Comparison of ENCODE assay signal across 9 cellular contexts in the genomic region with DNA sequence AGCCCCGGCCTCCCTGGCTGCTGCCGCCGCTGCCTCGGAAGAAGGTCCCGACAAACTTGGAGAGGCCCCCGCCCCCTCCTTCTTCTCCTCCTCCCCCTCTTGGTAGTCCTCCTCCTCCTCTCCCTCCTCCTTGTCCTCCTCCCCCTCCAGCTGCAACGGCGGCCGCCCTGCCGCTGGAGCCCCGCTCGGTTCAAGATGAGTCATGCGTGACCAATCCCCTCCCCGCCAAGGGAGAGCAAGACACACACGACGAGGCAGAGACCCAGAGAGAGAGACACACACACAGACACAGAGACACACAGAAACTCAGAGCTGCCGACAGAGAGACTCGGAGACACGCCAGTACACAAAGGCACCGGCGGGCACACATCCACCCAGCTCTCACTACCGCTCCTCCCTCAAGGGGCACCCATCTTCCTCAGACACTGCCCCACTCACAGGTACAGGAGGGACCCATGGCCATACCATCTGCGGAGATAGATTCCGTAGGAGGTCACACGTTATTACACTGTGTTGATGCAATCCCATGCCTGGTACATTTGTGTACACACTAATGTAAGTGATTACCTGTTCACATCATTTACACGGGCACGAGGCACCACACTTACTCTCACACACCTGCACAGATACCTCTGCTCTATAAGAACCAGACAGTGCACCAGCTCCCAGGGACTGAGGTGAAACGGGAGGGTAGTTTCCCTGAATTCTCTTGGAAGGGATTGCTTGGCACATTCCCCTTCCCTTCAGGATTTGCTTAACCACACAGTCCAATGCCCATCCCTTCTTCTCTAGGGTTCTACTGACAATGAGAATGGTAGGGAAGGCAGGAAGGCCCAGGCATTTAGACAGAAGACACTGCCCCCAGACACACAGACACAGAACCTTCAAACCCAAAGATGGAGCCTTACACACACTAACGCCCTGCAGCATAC. TPM values are rescaled to one million over a fixed set of nuclear protein-coding genes. Genes with fewer than 3 reads are reported as not detected.
DNase-seq lines count a peak whose midpoint lies in the region; ATAC-seq, FAIRE-seq and TF ChIP-seq lines count a peak whose summit lies in the region.
"Had no signal": no experiment of that assay in that cellular context is flagged by ENCODE, and none has a peak within 500 bp of the region (broad histone marks: within the 10 kb centered on the region; RNA-seq: fewer than 3 reads in every experiment).

A gene (minus strand): TSS at position 52 of the 932 bp plus-strand sequence. CDS start 217 bp downstream, outside the sequence.

- 0 out of 2 replicates have a peak within 1 kb of the TSS, but pooled peaks have one; percentile 73 for H2BK12ac ChIP-seq in H1 (ENCODE audit: low read depth, low read length)

- ATAC-seq in GM19455 (IDR thresholded peaks at IDR 0.05; ENCODE audit: unreplicated experiment), result no peak

- TF ChIP-seq EP300 in H1 (IDR thresholded peaks at IDR 0.05; ENCODE audit: borderline replicate concordance in 1 of 2, low read depth in 2 of 2, low read length in 2 of 2), result no peak

- H3K27me3 ChIP-seq in H1 (replicated peaks in 1 of 4; ENCODE audit: control insufficient read depth in 3 of 4, extremely low read depth in 1 of 4, insufficient read depth in 3 of 4, low read length in 3 of 4), result peaks cover 60 to 82% (median 73%) of the 10 kb centered on the region in 4 experiments

- H3K36me3 Mint-ChIP-seq in CD14-positive monocyte (no peaks in the 10 kb centered on the region), nephron progenitor cell (ENCODE audit: low read depth) (no peaks in the 10 kb centered on the region)

- no peaks in the 10 kb centered on the region for H3K79me2 ChIP-seq in H1 (ENCODE audit: control insufficient read depth in 1 of 2, insufficient read depth in 2 of 2, low read length in 2 of 2)

- no peak for TF ChIP-seq RAD21 in H1 (IDR thresholded peaks at IDR 0.05 in 1 of 2, conservative IDR thresholded peaks at IDR 0.05 in 1 of 2; ENCODE audit: low read depth in 2 of 2, low read length in 2 of 2)

- no peak within 1 kb of the TSS for H3K56ac ChIP-seq in H1 (replicated peaks; ENCODE audit: insufficient read length, low read depth, low read length)

- H3K4me1 Mint-ChIP-seq in CD14-positive monocyte (peaks cover 12% of the 10 kb centered on the region), nephron progenitor cell (peaks cover 43% of the 10 kb centered on the region)

- H3K9ac ChIP-seq in H1 (replicated peaks in 1 of 4; ENCODE audit: extremely low read depth in 1 of 4, low read depth in 3 of 4, low read length in 3 of 4), result no peak within 1 kb of the TSS

- peak within 1 kb of the TSS; percentile 83 for H3K18ac ChIP-seq in H1 (ENCODE audit: extremely low read depth, low read length)

- H3K4me2 ChIP-seq in H1 (ENCODE audit: insufficient read depth in 1 of 2, low read depth in 2 of 2, low read length in 2 of 2), result peak within 1 kb of the TSS; percentile 57 to 77

- H2AFZ ChIP-seq in H1 (ENCODE audit: low read length), result peak within 1 kb of the TSS; percentile 6; the same call in 1 of the 2 replicates

- peaks cover 0 to 4% (median 0%) of the 10 kb centered on the region in 4 experiments; a peak in 1 of 8 replicates for H3K36me3 ChIP-seq in H1 (ENCODE audit: control insufficient read depth in 2 of 4, insufficient read depth in 4 of 4, low read length in 3 of 4)

- H3K4me1 ChIP-seq in H1 (replicated peaks in 1 of 4; ENCODE audit: control insufficient read depth in 3 of 4, insufficient read depth in 4 of 4, low read length in 3 of 4), result peaks cover 0 to 28% (median 16%) of the 10 kb centered on the region in 4 experiments; a peak in 6 of 7 replicates

- POLR2A ChIA-PET in H1 (lab: Charles Lee; ENCODE audit: partially characterized antibody), result interaction anchor here (1.2 to 1.9 kb wide), 2 partner anchors 15 to 48 kb away, joined by 3 to 5 read pairs; no protein-coding TSS in a partner anchor

- intact Hi-C loops in CD14-positive monocyte (cut with micrococcal nuclease), result no loop called here

- H4K8ac ChIP-seq in H1 (ENCODE audit: extremely low read depth, insufficient read depth, low read length), result no peak within 1 kb of the TSS; the same call in 1 of the 2 replicates

- H3K27ac Mint-ChIP-seq in CD14-positive monocyte (no peak within 1 kb of the TSS), nephron progenitor cell (no peak within 1 kb of the TSS)

- H3K79me1 ChIP-seq in H1 (ENCODE audit: low read depth, low read length), result no peaks in the 10 kb centered on the region

- no peak within 1 kb of the TSS for H3K27ac ChIP-seq in H1 (ENCODE audit: low read depth, low read length)

- H3K23ac ChIP-seq in H1 (ENCODE audit: insufficient read length), result no peak within 1 kb of the TSS

- CTCF ChIA-PET in H1 (lab: Charles Lee; ENCODE audit: partially characterized antibody), result interaction anchor here (0.6 to 2.1 kb wide), 6 partner anchors 103 to 132 kb away, joined by 3 to 12 read pairs (median 4); no protein-coding TSS in a partner anchor

- H2BK120ac ChIP-seq in H1 (replicated peaks; ENCODE audit: low read depth, low read length), result no peak within 1 kb of the TSS

- 22% methylated on average over 17 of the region's 29 CpGs; no CpG with 5 or more reads in 1 of the 2 experiments for WGBS in H1 (ENCODE audit: extremely low coverage in 1 of 2, insufficient coverage in 1 of 2, insufficient read length in 1 of 2, insufficient replicate concordance in 2 of 2, low coverage in 1 of 2, low lambda C conversion rate in 2 of 2, missing lambda C conversion rate in 1 of 2), 2 experiments

- H3K4me3 Mint-ChIP-seq in CD14-positive monocyte (peak within 1 kb of the TSS; percentile 61 to 84), nephron progenitor cell (peak within 1 kb of the TSS; percentile 72)

- FAIRE-seq in H1 (lab: Jason Lieb, UNC), result no peak
- FAIRE-seq: colon had no signal

- H2BK20ac ChIP-seq in H1 (ENCODE audit: low read length), result no peak within 1 kb of the TSS

- H3K27me3 Mint-ChIP-seq in CD14-positive monocyte (ENCODE audit: low read depth in 3 of 3) (peaks cover 23 to 39% (median 39%) of the 10 kb centered on the region in 3 donors), nephron progenitor cell (ENCODE audit: low read depth, poor library complexity) (no peaks in the 10 kb centered on the region)

- H3K4ac ChIP-seq in H1 (replicated peaks; ENCODE audit: insufficient read length, low read depth, low read length), result no peak within 1 kb of the TSS

- H3K23me2 ChIP-seq in H1 (ENCODE audit: low read depth, low read length), result peaks cover 4% of the 10 kb centered on the region; the same call in 1 of the 2 replicates

- H2BK15ac ChIP-seq in H1 (ENCODE audit: low read length), result peak within 1 kb of the TSS; percentile 61; the same call in 1 of the 2 replicates

- no peak within 1 kb of the TSS; the same call in 1 of the 2 replicates for H2BK5ac ChIP-seq in H1 (ENCODE audit: low read depth, low read length)

- DNase-seq in CD14-positive monocyte (ENCODE audit: low spot score) (no peak), NB4 (ENCODE audit: low read depth) (peak; percentile 79), H1 (ENCODE audit: low read depth in 1 of 2, low spot score in 2 of 2) (no peak), nephron progenitor cell (peak; percentile 59), cerebellum (ENCODE audit: low spot score) (no peak), NCI-H1694 (lab: John Stamatoyannopoulos, UW) (no peak)
- no peak for DNase-seq in central memory CD4-positive, alpha-beta T cell

- no peak for TF ChIP-seq CTCF in CD14-positive monocyte (IDR thresholded peaks at IDR 0.05)
- TF ChIP-seq CTCF in NB4 (IDR thresholded peaks at IDR 0.05; ENCODE audit: low read depth, low read length), result no peak
- no peak for TF ChIP-seq CTCF in H1 (IDR thresholded peaks at IDR 0.05; ENCODE audit: control extremely low read depth in 1 of 3, insufficient read depth in 1 of 3, low read depth in 1 of 3, low read length in 3 of 3)
- TF ChIP-seq CTCF in nephron progenitor cell (IDR thresholded peaks at IDR 0.05), result no peak

- H4K5ac ChIP-seq in H1 (ENCODE audit: insufficient read length, low read depth, low read length), result no peak within 1 kb of the TSS

- no peaks in the 10 kb centered on the region for H3K9me3 ChIP-seq in H1 (ENCODE audit: insufficient read depth in 2 of 2, low read depth in 1 of 2, low read length in 1 of 2)

- H2AK5ac ChIP-seq in H1 (ENCODE audit: low read depth, low read length), result 0 out of 2 replicates have a peak within 1 kb of the TSS, but pooled peaks have one; percentile 11

- TF ChIP-seq POLR2A in NB4 (IDR thresholded peaks at IDR 0.05; ENCODE audit: extremely low read depth, insufficient read length) (peak; percentile 9), H1 (IDR thresholded peaks at IDR 0.05; ENCODE audit: control extremely low read depth in 1 of 2, low read depth in 2 of 2, low read length in 2 of 2) (no peak)

- H4K91ac ChIP-seq in H1 (replicated peaks; ENCODE audit: insufficient read length, low read length), result no peak within 1 kb of the TSS

- H4K20me1 ChIP-seq in H1 (replicated peaks in 1 of 2; ENCODE audit: control insufficient read depth in 1 of 2, insufficient read depth in 2 of 2, low read length in 2 of 2), result peaks cover 11 to 28% of the 10 kb centered on the region in 2 experiments

- no peak within 1 kb of the TSS for H3K14ac ChIP-seq in H1 (ENCODE audit: insufficient read length)

- peak within 1 kb of the TSS; percentile 46 for H3K4me3 ChIP-seq in NB4 (ENCODE audit: low read depth, low read length)
- peak within 1 kb of the TSS; percentile 29 to 63 (median 41) for H3K4me3 ChIP-seq in H1 (ENCODE audit: extremely low read depth in 1 of 4, insufficient read depth in 2 of 4, low read depth in 3 of 4, low read length in 4 of 4)

- peaks cover 0 to 16% (median 5%) of the 10 kb centered on the region in 7 donors for H3K9me3 Mint-ChIP-seq in CD14-positive monocyte
- H3K9me3 Mint-ChIP-seq in nephron progenitor cell, result no peaks in the 10 kb centered on the region

TF ChIP-seq in H1, 55 proteins besides CTCF, POLR2A, EP300 and RAD21 (continues in another document):
- TF ChIP-seq CHD1 (IDR thresholded peaks at IDR 0.05; ENCODE audit: low read depth, low read length) (no peak), ZNF274 (IDR thresholded peaks at IDR 0.05; ENCODE audit: borderline replicate concordance, extremely low read depth, low read length) (no peak)
- TF ChIP-seq, protein P1, sequence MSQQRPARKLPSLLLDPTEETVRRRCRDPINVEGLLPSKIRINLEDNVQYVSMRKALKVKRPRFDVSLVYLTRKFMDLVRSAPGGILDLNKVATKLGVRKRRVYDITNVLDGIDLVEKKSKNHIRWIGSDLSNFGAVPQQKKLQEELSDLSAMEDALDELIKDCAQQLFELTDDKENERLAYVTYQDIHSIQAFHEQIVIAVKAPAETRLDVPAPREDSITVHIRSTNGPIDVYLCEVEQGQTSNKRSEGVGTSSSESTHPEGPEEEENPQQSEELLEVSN (IDR thresholded peaks at IDR 0.05), result no peak

RNA-seq across cellular contexts. Expression of the gene that starts here (rescaled TPM):
- polyA plus RNA-seq in CD14-positive monocyte (not detected), H1 (2011; rRNA removed) (0.92 and 1.0 TPM in 2 replicates)
- 1.2 and 1.9 TPM in 2 replicates for total RNA-seq in H1 (2021; fragmentation: NEBNext Ultra II Directional; extraction: Animal tissue kit (Norgen Biotek cat#: 25700))
- 0.96 TPM for polyA plus RNA-seq in H1 (2011; cell fraction: cytosol; rRNA removed)
- 1.3 TPM for polyA plus RNA-seq in H1 (2011; cell fraction: nucleus; rRNA removed)
- 0.47 to 1.5 TPM (median 0.91 TPM) in 4 replicates for polyA plus RNA-seq in H1 (2012, experiment 1 of 2)
- polyA plus RNA-seq in H1 (2012, experiment 2 of 2), result 0.52 TPM
- 1.3 TPM for polyA plus RNA-seq in H1 (2013, experiment 1 of 2)
- polyA plus RNA-seq in H1 (2013, experiment 2 of 2), result 1.4 TPM
- polyA minus RNA-seq in H1 (2011; rRNA and poly(A)+ RNA removed), result 0.63 and 0.88 TPM in 2 replicates
- polyA minus RNA-seq in H1 (2011; cell fraction: cytosol; rRNA and poly(A)+ RNA removed), result 0.44 TPM
- polyA minus RNA-seq in H1 (2011; cell fraction: nucleus; rRNA and poly(A)+ RNA removed), result 1.4 TPM
- total RNA-seq in cerebellum, result 1.5 TPM

Comparison
In these comparisons a context has a peak if more than half of its experiments do, and no peak if none do; other contexts are left out.
1. DNase-seq: peak in NB4 (single experiment) and nephron progenitor cell (single experiment); none in CD14-positive monocyte (single experiment), H1 (0 of 2), cerebellum (single experiment), NCI-H1694 (single experiment) and central memory CD4-positive, alpha-beta T cell (single experiment).